ENCODE assay signal across 17 cellular contexts in genomic region chr17:29749045-29749825, GRCh38.
DNase-seq lines count a peak whose midpoint lies in the region; ATAC-seq, FAIRE-seq and TF ChIP-seq lines count a peak whose summit lies in the region.
"Had no signal": no experiment of that assay in that cellular context is flagged by ENCODE, and none has a peak within 500 bp of the region (broad histone marks: within the 10 kb centered on the region; RNA-seq: fewer than 3 reads in every experiment).

No MANE protein-coding gene starts in this region.

- TF ChIP-seq CTCF in bronchial epithelial cell (IDR thresholded peaks at IDR 0.05; ENCODE audit: insufficient read depth, low read length, severe bottlenecking) (no peak), nephron progenitor cell (IDR thresholded peaks at IDR 0.05) (no peak)

- ATAC-seq in GM21528 (IDR thresholded peaks at IDR 0.05; ENCODE audit: low FRiP score, unreplicated experiment) = no peak
- ATAC-seq: activated CD4-positive, alpha-beta T cell treated with anti-CD3 and anti-CD28 coated beads for 36 hours; left lung; Panc1 had no signal

- no peaks in the 10 kb centered on the region for H3K36me3 ChIP-seq in bronchial epithelial cell (ENCODE audit: control insufficient read depth, insufficient read depth, low read length)

- CTCF ChIA-PET in activated CD4-positive, alpha-beta T cell treated with anti-CD3 and anti-CD28 coated beads, Interleukin-2, amount 10 ng/mL, durations not matched to agents 7 days and 5 days (lab: Charles Lee) = interaction anchor here (0.6 to 1.2 kb wide), 3 partner anchors 28 to 131 kb away, joined by 3 read pairs; no protein-coding TSS in a partner anchor

- in situ Hi-C loops in Caki2 (cut with HindIII; ENCODE audit: low pct_unique_long_range_greater_than_20kb, low sequenced_read_pairs) = no loop called here

- POLR2A ChIA-PET in activated CD4-positive, alpha-beta T cell treated with anti-CD3 and anti-CD28 coated beads, Interleukin-2, amount 10 ng/mL, durations not matched to agents 7 days and 5 days (lab: Charles Lee) = interaction anchor here (0.9 kb wide), 1 partner anchor 11 kb away, joined by 4 read pairs; no protein-coding TSS in a partner anchor

- H3K27ac Mint-ChIP-seq in activated CD4-positive, alpha-beta T cell treated with anti-CD3 and anti-CD28 coated beads, Interleukin-2, amount 10 ng/mL, durations not matched to agents 24 days and 14 days = no peak overlapping the region
- no peak overlapping the region for H3K27ac Mint-ChIP-seq in activated CD4-positive, alpha-beta T cell treated with anti-CD3 and anti-CD28 coated beads, Interleukin-2, amount 10 ng/mL, durations not matched to agents 7 days and 5 days
- peak overlapping the region; percentile 49 for H3K27ac Mint-ChIP-seq in nephron progenitor cell
- H3K27ac Mint-ChIP-seq: activated CD4-positive, alpha-beta T cell treated with anti-CD3 and anti-CD28 coated beads for 36 hours; progenitor cell of endocrine pancreas had no signal

- H3K4me3 ChIP-seq in bronchial epithelial cell (ENCODE audit: low read depth, low read length) = no peak overlapping the region
- H3K4me3 ChIP-seq: left lung, upper lobe of left lung had no signal

- H3K27me3 ChIP-seq in bronchial epithelial cell (ENCODE audit: control insufficient read depth, insufficient read depth, low read length) = no peaks in the 10 kb centered on the region
- H3K27me3 ChIP-seq: left lung, upper lobe of left lung had no signal

- peaks cover 23% of the 10 kb centered on the region for H3K4me1 Mint-ChIP-seq in activated CD4-positive, alpha-beta T cell treated with anti-CD3 and anti-CD28 coated beads, Interleukin-2, amount 10 ng/mL, durations not matched to agents 24 days and 14 days
- peaks cover 39% of the 10 kb centered on the region for H3K4me1 Mint-ChIP-seq in activated CD4-positive, alpha-beta T cell treated with anti-CD3 and anti-CD28 coated beads, Interleukin-2, amount 10 ng/mL, durations not matched to agents 7 days and 5 days
- peaks cover 15% of the 10 kb centered on the region for H3K4me1 Mint-ChIP-seq in nephron progenitor cell

- intact Hi-C loops in activated CD4-positive, alpha-beta T cell treated with anti-CD3 and anti-CD28 coated beads, Interleukin-2, amount 10 ng/mL, durations not matched to agents 24 days and 14 days (cut with micrococcal nuclease) = no loop called here

- peak; percentile 24 for DNase-seq in activated CD4-positive, alpha-beta T cell treated with anti-CD3 and anti-CD28 coated beads, Interleukin-2, amount 10 ng/mL, durations not matched to agents 24 days and 14 days
- DNase-seq in activated CD4-positive, alpha-beta T cell treated with anti-CD3 and anti-CD28 coated beads, Interleukin-2, amount 10 ng/mL, durations not matched to agents 7 days and 5 days = no peak
- DNase-seq in Caki2 (ENCODE audit: low read depth) (peak; percentile 51), bronchial epithelial cell (ENCODE audit: low read depth) (peak; percentile 62), nephron progenitor cell (no peak), HUDEP-2 (lab: John Stamatoyannopoulos, UW; ENCODE audit: unreplicated experiment in 76 of 76) (no peak)
- no peak for DNase-seq in stimulated activated CD8-positive, alpha-beta memory T cell treated with anti-CD3 and anti-CD28 coated beads, Interleukin-4, amount 100 ng/mL, for 48 hours
- DNase-seq: 8988T; activated CD4-positive, alpha-beta T cell treated with anti-CD3 and anti-CD28 coated beads for 36 hours; left lung; midbrain; NCI-H524; T-helper 1 cell; upper lobe of left lung had no signal

- H3K9me3 Mint-ChIP-seq in activated CD4-positive, alpha-beta T cell treated with anti-CD3 and anti-CD28 coated beads, Interleukin-2, amount 10 ng/mL, durations not matched to agents 24 days and 14 days = no peaks in the 10 kb centered on the region
- no peaks in the 10 kb centered on the region for H3K9me3 Mint-ChIP-seq in activated CD4-positive, alpha-beta T cell treated with anti-CD3 and anti-CD28 coated beads, Interleukin-2, amount 10 ng/mL, durations not matched to agents 7 days and 5 days
- no peaks in the 10 kb centered on the region for H3K9me3 Mint-ChIP-seq in nephron progenitor cell

- H3K27me3 Mint-ChIP-seq in activated CD4-positive, alpha-beta T cell treated with anti-CD3 and anti-CD28 coated beads, Interleukin-2, amount 10 ng/mL, durations not matched to agents 24 days and 14 days = no peaks in the 10 kb centered on the region
- no peaks in the 10 kb centered on the region for H3K27me3 Mint-ChIP-seq in activated CD4-positive, alpha-beta T cell treated with anti-CD3 and anti-CD28 coated beads, Interleukin-2, amount 10 ng/mL, durations not matched to agents 7 days and 5 days
- peaks cover 4% of the 10 kb centered on the region for H3K27me3 Mint-ChIP-seq in nephron progenitor cell (ENCODE audit: low read depth, poor library complexity)
- H3K27me3 Mint-ChIP-seq: activated CD4-positive, alpha-beta T cell treated with anti-CD3 and anti-CD28 coated beads for 36 hours; progenitor cell of endocrine pancreas had no signal

- no peak for FAIRE-seq in bronchial epithelial cell (lab: Jason Lieb, UNC)

- H3K36me3 Mint-ChIP-seq in activated CD4-positive, alpha-beta T cell treated with anti-CD3 and anti-CD28 coated beads, Interleukin-2, amount 10 ng/mL, durations not matched to agents 24 days and 14 days (ENCODE audit: low read depth) = peaks cover 30% of the 10 kb centered on the region
- H3K36me3 Mint-ChIP-seq in activated CD4-positive, alpha-beta T cell treated with anti-CD3 and anti-CD28 coated beads, Interleukin-2, amount 10 ng/mL, durations not matched to agents 7 days and 5 days (ENCODE audit: low read depth) = peaks cover 31% of the 10 kb centered on the region
- no peaks in the 10 kb centered on the region for H3K36me3 Mint-ChIP-seq in nephron progenitor cell (ENCODE audit: low read depth)

- no peak overlapping the region for H3K4me3 Mint-ChIP-seq in activated CD4-positive, alpha-beta T cell treated with anti-CD3 and anti-CD28 coated beads, Interleukin-2, amount 10 ng/mL, durations not matched to agents 24 days and 14 days
- no peak overlapping the region for H3K4me3 Mint-ChIP-seq in activated CD4-positive, alpha-beta T cell treated with anti-CD3 and anti-CD28 coated beads, Interleukin-2, amount 10 ng/mL, durations not matched to agents 7 days and 5 days
- no peak overlapping the region for H3K4me3 Mint-ChIP-seq in nephron progenitor cell
- H3K4me3 Mint-ChIP-seq: activated CD4-positive, alpha-beta T cell treated with anti-CD3 and anti-CD28 coated beads for 36 hours had no signal

Comparison
In these comparisons a context has a peak if more than half of its experiments do, and no peak if none do; other contexts are left out.
1. DNase-seq: peak in activated CD4-positive, alpha-beta T cell treated with anti-CD3 and anti-CD28 coated beads, Interleukin-2, amount 10 ng/mL, durations not matched to agents 24 days and 14 days (single experiment), Caki2 (single experiment) and bronchial epithelial cell (single experiment); none in activated CD4-positive, alpha-beta T cell treated with anti-CD3 and anti-CD28 coated beads, Interleukin-2, amount 10 ng/mL, durations not matched to agents 7 days and 5 days (single experiment), nephron progenitor cell (single experiment), HUDEP-2 (0 of 76) and stimulated activated CD8-positive, alpha-beta memory T cell treated with anti-CD3 and anti-CD28 coated beads, Interleukin-4, amount 100 ng/mL, for 48 hours (single experiment).